ENCODE assay signal across 1 cellular context in genomic region chr1:197173571-197174482, GRCh38.
A peak's percentile ranks its signal among the peaks of the same experiment; 100 is the strongest.
TF ChIP-seq lines count a peak whose summit lies in the region.

No MANE protein-coding gene starts in this region.

TF ChIP-seq in HepG2, 621 proteins besides CTCF, POLR2A, EP300 and RAD21 (continued from another document and continues in another):
- TF ChIP-seq ZHX2 (IDR thresholded peaks at IDR 0.05; ENCODE audit: low read depth) (no peak), ZHX2 (CRISPR knock-in tag; IDR thresholded peaks at IDR 0.05; ENCODE audit: borderline replicate concordance) (no peak), RARG (CRISPR knock-in tag; IDR thresholded peaks at IDR 0.05; ENCODE audit: low read depth) (no peak), NONO (IDR thresholded peaks at IDR 0.05) (no peak), NONO (CRISPR knock-in tag; conservative IDR thresholded peaks at IDR 0.05) (peak; percentile 57), SRSF9 (IDR thresholded peaks at IDR 0.05; ENCODE audit: borderline replicate concordance, insufficient read depth, low read depth, low read length, poor library complexity, severe bottlenecking) (no peak), ZNF615 (CRISPR knock-in tag; IDR thresholded peaks at IDR 0.05; ENCODE audit: borderline replicate concordance) (no peak), HOXA5 (CRISPR knock-in tag; IDR thresholded peaks at IDR 0.05) (0 out of 2 replicates have a peak, but pooled peaks have one; percentile 22), MEF2D (CRISPR knock-in tag; IDR thresholded peaks at IDR 0.05) (0 out of 2 replicates have a peak, but pooled peaks have one; percentile 33), ZKSCAN1 (IDR thresholded peaks at IDR 0.05; ENCODE audit: low read length) (no peak), KLF13 (CRISPR knock-in tag; IDR thresholded peaks at IDR 0.05) (no peak), HNF4G (IDR thresholded peaks at IDR 0.05; ENCODE audit: borderline replicate concordance, low read depth, low read length) (peak; percentile 95), HNF4G (CRISPR knock-in tag; IDR thresholded peaks at IDR 0.05; ENCODE audit: borderline replicate concordance, low read depth) (peak; percentile 75; the same call in 1 of the 2 replicates), ISL2 (CRISPR knock-in tag; IDR thresholded peaks at IDR 0.05) (peak; percentile 86), FOXJ3 (CRISPR knock-in tag; IDR thresholded peaks at IDR 0.05; ENCODE audit: borderline replicate concordance) (peak; percentile 71; the same call in 1 of the 2 replicates), ZNF792 (CRISPR knock-in tag; IDR thresholded peaks at IDR 0.05) (0 out of 2 replicates have a peak, but pooled peaks have one; percentile 33), ZNF44 (CRISPR knock-in tag; IDR thresholded peaks at IDR 0.05) (no peak), TCF7 (IDR thresholded peaks at IDR 0.05; ENCODE audit: low read depth) (peak; percentile 55; the same call in 1 of the 2 replicates), ATF7-NPFF (CRISPR knock-in tag; IDR thresholded peaks at IDR 0.05; ENCODE audit: low read depth) (no peak), CAMTA2 (CRISPR knock-in tag; IDR thresholded peaks at IDR 0.05; ENCODE audit: borderline replicate concordance) (no peak), KDM4B (CRISPR knock-in tag; IDR thresholded peaks at IDR 0.05) (0 out of 2 replicates have a peak, but pooled peaks have one; percentile 48), MTA3 (CRISPR knock-in tag; IDR thresholded peaks at IDR 0.05) (no peak), ZNF292 (CRISPR knock-in tag; IDR thresholded peaks at IDR 0.05; ENCODE audit: borderline replicate concordance, low read depth) (no peak), FOXO1 (CRISPR knock-in tag; IDR thresholded peaks at IDR 0.05) (peak; percentile 74), HCFC1 (IDR thresholded peaks at IDR 0.05; ENCODE audit: low read depth, low read length) (no peak), PAX8 (CRISPR knock-in tag; IDR thresholded peaks at IDR 0.05; ENCODE audit: borderline replicate concordance) (no peak), YEATS2 (CRISPR knock-in tag; IDR thresholded peaks at IDR 0.05; ENCODE audit: borderline replicate concordance) (no peak), ZMYM2 (CRISPR knock-in tag; IDR thresholded peaks at IDR 0.05) (no peak), NFKBIZ (CRISPR knock-in tag; IDR thresholded peaks at IDR 0.05) (peak; percentile 61; the same call in 1 of the 2 replicates), SP5 (CRISPR knock-in tag; IDR thresholded peaks at IDR 0.05; ENCODE audit: borderline replicate concordance, low read depth) (peak; percentile 35; the same call in 1 of the 2 replicates), HNRNPH1 (optimal IDR thresholded peaks at IDR 0.05; ENCODE audit: low read depth, low read length) (no peak), ZMYM4 (CRISPR knock-in tag; IDR thresholded peaks at IDR 0.05) (peak; percentile 79; the same call in 1 of the 2 replicates), MIER3 (CRISPR knock-in tag; IDR thresholded peaks at IDR 0.05; ENCODE audit: borderline replicate concordance) (peak; percentile 88), FOXA1 (IDR thresholded peaks at IDR 0.05) (no peak), FOXA1 (CRISPR knock-in tag; IDR thresholded peaks at IDR 0.05) (peak; percentile 18; the same call in 1 of the 2 replicates), SOX5 (CRISPR knock-in tag; IDR thresholded peaks at IDR 0.05; ENCODE audit: borderline replicate concordance) (peak; percentile 82; the same call in 1 of the 2 replicates), ZNF839 (CRISPR knock-in tag; IDR thresholded peaks at IDR 0.05; ENCODE audit: borderline replicate concordance) (no peak), KAT8 (CRISPR knock-in tag; IDR thresholded peaks at IDR 0.05) (peak; percentile 74), NFIC (IDR thresholded peaks at IDR 0.05; ENCODE audit: low read length) (peak; percentile 85), KLF6 (CRISPR knock-in tag; IDR thresholded peaks at IDR 0.05) (peak; percentile 64; the same call in 1 of the 2 replicates), HHEX (CRISPR knock-in tag; IDR thresholded peaks at IDR 0.05) (peak; percentile 84), E2F2 (CRISPR knock-in tag; IDR thresholded peaks at IDR 0.05; ENCODE audit: borderline replicate concordance) (no peak), ATF1 (CRISPR knock-in tag; IDR thresholded peaks at IDR 0.05) (0 out of 2 replicates have a peak, but pooled peaks have one; percentile 37), IRX3 (CRISPR knock-in tag; IDR thresholded peaks at IDR 0.05; ENCODE audit: borderline replicate concordance, low read depth) (no peak), HDAC1 (CRISPR knock-in tag; IDR thresholded peaks at IDR 0.05) (peak; percentile 70), ZNF335 (CRISPR knock-in tag; IDR thresholded peaks at IDR 0.05) (0 out of 2 replicates have a peak, but pooled peaks have one; percentile 34), SIX4 (CRISPR knock-in tag; IDR thresholded peaks at IDR 0.05) (0 out of 2 replicates have a peak, but pooled peaks have one; percentile 64), ZNF710 (CRISPR knock-in tag; IDR thresholded peaks at IDR 0.05; ENCODE audit: borderline replicate concordance) (no peak), ARNT (IDR thresholded peaks at IDR 0.05) (no peak), PLSCR1 (CRISPR knock-in tag; IDR thresholded peaks at IDR 0.05; ENCODE audit: borderline replicate concordance) (no peak), FOXK1 (CRISPR knock-in tag; IDR thresholded peaks at IDR 0.05; ENCODE audit: borderline replicate concordance, low read depth) (peak; percentile 40; the same call in 1 of the 2 replicates)
- TF ChIP-seq, protein P1, sequence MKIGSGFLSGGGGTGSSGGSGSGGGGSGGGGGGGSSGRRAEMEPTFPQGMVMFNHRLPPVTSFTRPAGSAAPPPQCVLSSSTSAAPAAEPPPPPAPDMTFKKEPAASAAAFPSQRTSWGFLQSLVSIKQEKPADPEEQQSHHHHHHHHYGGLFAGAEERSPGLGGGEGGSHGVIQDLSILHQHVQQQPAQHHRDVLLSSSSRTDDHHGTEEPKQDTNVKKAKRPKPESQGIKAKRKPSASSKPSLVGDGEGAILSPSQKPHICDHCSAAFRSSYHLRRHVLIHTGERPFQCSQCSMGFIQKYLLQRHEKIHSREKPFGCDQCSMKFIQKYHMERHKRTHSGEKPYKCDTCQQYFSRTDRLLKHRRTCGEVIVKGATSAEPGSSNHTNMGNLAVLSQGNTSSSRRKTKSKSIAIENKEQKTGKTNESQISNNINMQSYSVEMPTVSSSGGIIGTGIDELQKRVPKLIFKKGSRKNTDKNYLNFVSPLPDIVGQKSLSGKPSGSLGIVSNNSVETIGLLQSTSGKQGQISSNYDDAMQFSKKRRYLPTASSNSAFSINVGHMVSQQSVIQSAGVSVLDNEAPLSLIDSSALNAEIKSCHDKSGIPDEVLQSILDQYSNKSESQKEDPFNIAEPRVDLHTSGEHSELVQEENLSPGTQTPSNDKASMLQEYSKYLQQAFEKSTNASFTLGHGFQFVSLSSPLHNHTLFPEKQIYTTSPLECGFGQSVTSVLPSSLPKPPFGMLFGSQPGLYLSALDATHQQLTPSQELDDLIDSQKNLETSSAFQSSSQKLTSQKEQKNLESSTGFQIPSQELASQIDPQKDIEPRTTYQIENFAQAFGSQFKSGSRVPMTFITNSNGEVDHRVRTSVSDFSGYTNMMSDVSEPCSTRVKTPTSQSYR (CRISPR knock-in tag; IDR thresholded peaks at IDR 0.05; ENCODE audit: borderline replicate concordance) = 0 out of 2 replicates have a peak, but pooled peaks have one; percentile 23
- TF ChIP-seq, protein P2, sequence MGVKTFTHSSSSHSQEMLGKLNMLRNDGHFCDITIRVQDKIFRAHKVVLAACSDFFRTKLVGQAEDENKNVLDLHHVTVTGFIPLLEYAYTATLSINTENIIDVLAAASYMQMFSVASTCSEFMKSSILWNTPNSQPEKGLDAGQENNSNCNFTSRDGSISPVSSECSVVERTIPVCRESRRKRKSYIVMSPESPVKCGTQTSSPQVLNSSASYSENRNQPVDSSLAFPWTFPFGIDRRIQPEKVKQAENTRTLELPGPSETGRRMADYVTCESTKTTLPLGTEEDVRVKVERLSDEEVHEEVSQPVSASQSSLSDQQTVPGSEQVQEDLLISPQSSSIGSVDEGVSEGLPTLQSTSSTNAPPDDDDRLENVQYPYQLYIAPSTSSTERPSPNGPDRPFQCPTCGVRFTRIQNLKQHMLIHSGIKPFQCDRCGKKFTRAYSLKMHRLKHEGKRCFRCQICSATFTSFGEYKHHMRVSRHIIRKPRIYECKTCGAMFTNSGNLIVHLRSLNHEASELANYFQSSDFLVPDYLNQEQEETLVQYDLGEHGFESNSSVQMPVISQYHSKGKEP (CRISPR knock-in tag; IDR thresholded peaks at IDR 0.05) = no peak
- TF ChIP-seq, protein P3, sequence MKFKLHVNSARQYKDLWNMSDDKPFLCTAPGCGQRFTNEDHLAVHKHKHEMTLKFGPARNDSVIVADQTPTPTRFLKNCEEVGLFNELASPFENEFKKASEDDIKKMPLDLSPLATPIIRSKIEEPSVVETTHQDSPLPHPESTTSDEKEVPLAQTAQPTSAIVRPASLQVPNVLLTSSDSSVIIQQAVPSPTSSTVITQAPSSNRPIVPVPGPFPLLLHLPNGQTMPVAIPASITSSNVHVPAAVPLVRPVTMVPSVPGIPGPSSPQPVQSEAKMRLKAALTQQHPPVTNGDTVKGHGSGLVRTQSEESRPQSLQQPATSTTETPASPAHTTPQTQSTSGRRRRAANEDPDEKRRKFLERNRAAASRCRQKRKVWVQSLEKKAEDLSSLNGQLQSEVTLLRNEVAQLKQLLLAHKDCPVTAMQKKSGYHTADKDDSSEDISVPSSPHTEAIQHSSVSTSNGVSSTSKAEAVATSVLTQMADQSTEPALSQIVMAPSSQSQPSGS (CRISPR knock-in tag; IDR thresholded peaks at IDR 0.05) = peak; percentile 79; the same call in 1 of the 2 replicates
- TF ChIP-seq, protein P4, sequence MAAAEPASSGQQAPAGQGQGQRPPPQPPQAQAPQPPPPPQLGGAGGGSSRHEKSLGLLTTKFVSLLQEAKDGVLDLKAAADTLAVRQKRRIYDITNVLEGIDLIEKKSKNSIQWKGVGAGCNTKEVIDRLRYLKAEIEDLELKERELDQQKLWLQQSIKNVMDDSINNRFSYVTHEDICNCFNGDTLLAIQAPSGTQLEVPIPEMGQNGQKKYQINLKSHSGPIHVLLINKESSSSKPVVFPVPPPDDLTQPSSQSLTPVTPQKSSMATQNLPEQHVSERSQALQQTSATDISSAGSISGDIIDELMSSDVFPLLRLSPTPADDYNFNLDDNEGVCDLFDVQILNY (CRISPR knock-in tag; conservative IDR thresholded peaks at IDR 0.05) = no peak
